In the genomic region with DNA sequence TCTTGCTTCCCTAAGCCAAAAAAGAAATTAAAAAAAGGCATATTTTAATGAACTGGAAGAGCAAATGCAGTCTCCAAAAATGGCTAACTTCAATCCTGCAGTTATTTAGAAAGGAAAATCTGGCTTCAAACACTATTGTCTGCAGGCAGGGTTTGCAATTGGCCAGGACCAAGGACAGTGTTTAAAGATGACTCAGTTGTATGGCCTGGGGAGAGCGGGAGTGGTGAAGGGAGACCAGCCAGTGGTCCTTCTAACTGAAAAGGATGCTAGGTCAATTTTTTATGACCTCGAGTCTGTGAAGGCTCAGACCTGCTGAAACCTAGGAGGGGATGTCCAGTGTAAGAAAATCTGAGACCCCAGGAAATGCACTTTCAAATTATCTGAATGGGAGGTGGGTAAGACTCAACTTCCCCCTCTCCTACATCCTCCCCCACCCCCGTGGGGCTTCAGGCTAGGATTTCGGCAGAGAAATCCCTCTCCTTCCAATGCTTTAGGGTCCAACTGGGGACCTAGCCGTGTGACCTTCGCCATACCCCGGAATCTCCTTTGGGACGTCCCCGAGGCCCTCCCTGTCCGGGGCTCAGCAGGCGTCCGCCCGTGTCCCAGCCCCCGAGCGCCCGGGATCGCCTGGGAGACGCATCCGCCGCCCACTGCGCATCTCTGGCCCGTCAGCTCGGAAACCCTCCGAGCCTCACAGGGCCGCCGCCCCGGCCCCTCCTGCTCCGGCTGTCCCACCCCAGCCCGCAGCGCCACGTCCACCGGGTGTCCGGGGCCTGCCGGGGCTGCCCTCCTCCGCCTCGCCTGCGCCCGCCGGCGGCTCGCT, we compare ENCODE assay signal across 1 cellular context.
A peak's percentile ranks its signal among the peaks of the same experiment; 100 is the strongest.
TF ChIP-seq lines count a peak whose summit lies in the region.

No MANE protein-coding gene starts in this region.

TF ChIP-seq in K562, 482 proteins besides CTCF, POLR2A, EP300 and RAD21 (continued from another document):
- no peak for TF ChIP-seq CTBP1 (IDR thresholded peaks at IDR 0.05; ENCODE audit: borderline replicate concordance)
- no peak for TF ChIP-seq CREB1 (IDR thresholded peaks at IDR 0.05)
- no peak for TF ChIP-seq CREB1 (CRISPR knock-in tag; IDR thresholded peaks at IDR 0.05)
- TF ChIP-seq OTX1 (CRISPR knock-in tag; IDR thresholded peaks at IDR 0.05), result no peak
- TF ChIP-seq, protein P1, sequence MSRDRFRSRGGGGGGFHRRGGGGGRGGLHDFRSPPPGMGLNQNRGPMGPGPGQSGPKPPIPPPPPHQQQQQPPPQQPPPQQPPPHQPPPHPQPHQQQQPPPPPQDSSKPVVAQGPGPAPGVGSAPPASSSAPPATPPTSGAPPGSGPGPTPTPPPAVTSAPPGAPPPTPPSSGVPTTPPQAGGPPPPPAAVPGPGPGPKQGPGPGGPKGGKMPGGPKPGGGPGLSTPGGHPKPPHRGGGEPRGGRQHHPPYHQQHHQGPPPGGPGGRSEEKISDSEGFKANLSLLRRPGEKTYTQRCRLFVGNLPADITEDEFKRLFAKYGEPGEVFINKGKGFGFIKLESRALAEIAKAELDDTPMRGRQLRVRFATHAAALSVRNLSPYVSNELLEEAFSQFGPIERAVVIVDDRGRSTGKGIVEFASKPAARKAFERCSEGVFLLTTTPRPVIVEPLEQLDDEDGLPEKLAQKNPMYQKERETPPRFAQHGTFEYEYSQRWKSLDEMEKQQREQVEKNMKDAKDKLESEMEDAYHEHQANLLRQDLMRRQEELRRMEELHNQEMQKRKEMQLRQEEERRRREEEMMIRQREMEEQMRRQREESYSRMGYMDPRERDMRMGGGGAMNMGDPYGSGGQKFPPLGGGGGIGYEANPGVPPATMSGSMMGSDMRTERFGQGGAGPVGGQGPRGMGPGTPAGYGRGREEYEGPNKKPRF (IDR thresholded peaks at IDR 0.05; ENCODE audit: low read depth, low read length), result no peak
- TF ChIP-seq ARID4B (CRISPR knock-in tag; IDR thresholded peaks at IDR 0.05), result no peak
- TF ChIP-seq HNRNPK (IDR thresholded peaks at IDR 0.05; ENCODE audit: low read depth, low read length, poor library complexity, severe bottlenecking), result no peak
- no peak for TF ChIP-seq MYC (IDR thresholded peaks at IDR 0.05; ENCODE audit: low read depth, low read length)
- no peak for TF ChIP-seq MYC (CRISPR knock-in tag; IDR thresholded peaks at IDR 0.05; ENCODE audit: borderline replicate concordance, low read depth)
- no peak for TF ChIP-seq YBX1 (IDR thresholded peaks at IDR 0.05)
- peak; percentile 92 for TF ChIP-seq EHMT2 (IDR thresholded peaks at IDR 0.05)
- TF ChIP-seq ZNF354B (CRISPR knock-in tag; IDR thresholded peaks at IDR 0.05), result no peak
- TF ChIP-seq, protein P2, sequence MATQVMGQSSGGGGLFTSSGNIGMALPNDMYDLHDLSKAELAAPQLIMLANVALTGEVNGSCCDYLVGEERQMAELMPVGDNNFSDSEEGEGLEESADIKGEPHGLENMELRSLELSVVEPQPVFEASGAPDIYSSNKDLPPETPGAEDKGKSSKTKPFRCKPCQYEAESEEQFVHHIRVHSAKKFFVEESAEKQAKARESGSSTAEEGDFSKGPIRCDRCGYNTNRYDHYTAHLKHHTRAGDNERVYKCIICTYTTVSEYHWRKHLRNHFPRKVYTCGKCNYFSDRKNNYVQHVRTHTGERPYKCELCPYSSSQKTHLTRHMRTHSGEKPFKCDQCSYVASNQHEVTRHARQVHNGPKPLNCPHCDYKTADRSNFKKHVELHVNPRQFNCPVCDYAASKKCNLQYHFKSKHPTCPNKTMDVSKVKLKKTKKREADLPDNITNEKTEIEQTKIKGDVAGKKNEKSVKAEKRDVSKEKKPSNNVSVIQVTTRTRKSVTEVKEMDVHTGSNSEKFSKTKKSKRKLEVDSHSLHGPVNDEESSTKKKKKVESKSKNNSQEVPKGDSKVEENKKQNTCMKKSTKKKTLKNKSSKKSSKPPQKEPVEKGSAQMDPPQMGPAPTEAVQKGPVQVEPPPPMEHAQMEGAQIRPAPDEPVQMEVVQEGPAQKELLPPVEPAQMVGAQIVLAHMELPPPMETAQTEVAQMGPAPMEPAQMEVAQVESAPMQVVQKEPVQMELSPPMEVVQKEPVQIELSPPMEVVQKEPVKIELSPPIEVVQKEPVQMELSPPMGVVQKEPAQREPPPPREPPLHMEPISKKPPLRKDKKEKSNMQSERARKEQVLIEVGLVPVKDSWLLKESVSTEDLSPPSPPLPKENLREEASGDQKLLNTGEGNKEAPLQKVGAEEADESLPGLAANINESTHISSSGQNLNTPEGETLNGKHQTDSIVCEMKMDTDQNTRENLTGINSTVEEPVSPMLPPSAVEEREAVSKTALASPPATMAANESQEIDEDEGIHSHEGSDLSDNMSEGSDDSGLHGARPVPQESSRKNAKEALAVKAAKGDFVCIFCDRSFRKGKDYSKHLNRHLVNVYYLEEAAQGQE (CRISPR knock-in tag; IDR thresholded peaks at IDR 0.05; ENCODE audit: low read depth), result peak; percentile 69
- peak; percentile 91 for TF ChIP-seq MIER1 (IDR thresholded peaks at IDR 0.05; ENCODE audit: low read depth)
- TF ChIP-seq, protein P3, sequence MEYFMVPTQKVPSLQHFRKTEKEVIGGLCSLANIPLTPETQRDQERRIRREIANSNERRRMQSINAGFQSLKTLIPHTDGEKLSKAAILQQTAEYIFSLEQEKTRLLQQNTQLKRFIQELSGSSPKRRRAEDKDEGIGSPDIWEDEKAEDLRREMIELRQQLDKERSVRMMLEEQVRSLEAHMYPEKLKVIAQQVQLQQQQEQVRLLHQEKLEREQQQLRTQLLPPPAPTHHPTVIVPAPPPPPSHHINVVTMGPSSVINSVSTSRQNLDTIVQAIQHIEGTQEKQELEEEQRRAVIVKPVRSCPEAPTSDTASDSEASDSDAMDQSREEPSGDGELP (CRISPR knock-in tag; IDR thresholded peaks at IDR 0.05; ENCODE audit: borderline replicate concordance), result no peak
- no peak for TF ChIP-seq HIVEP1 (CRISPR knock-in tag; IDR thresholded peaks at IDR 0.05)
- no peak for TF ChIP-seq ADNP (tag; IDR thresholded peaks at IDR 0.05)
- TF ChIP-seq ZNF239 (CRISPR knock-in tag; IDR thresholded peaks at IDR 0.05), result no peak
- TF ChIP-seq DPF2 (IDR thresholded peaks at IDR 0.05), result no peak
- TF ChIP-seq EP400 (IDR thresholded peaks at IDR 0.05), result no peak
- TF ChIP-seq CEBPZ (IDR thresholded peaks at IDR 0.05; ENCODE audit: borderline replicate concordance, low read depth, low read length), result no peak
- no peak for TF ChIP-seq ZNF785 (CRISPR knock-in tag; IDR thresholded peaks at IDR 0.05)
- TF ChIP-seq ZNF124 (CRISPR knock-in tag; IDR thresholded peaks at IDR 0.05), result no peak
- TF ChIP-seq JUND (IDR thresholded peaks at IDR 0.05; ENCODE audit: borderline replicate concordance, low read depth, low read length), result 0 out of 2 replicates have a peak, but pooled peaks have one; percentile 14
- TF ChIP-seq JUND (tag; IDR thresholded peaks at IDR 0.05; ENCODE audit: borderline replicate concordance, low read depth, low read length), result peak; percentile 61; the same call in 1 of the 3 replicates
- TF ChIP-seq NFE2L1 (tag; IDR thresholded peaks at IDR 0.05; ENCODE audit: borderline replicate concordance, low read depth), result no peak
- TF ChIP-seq ARID1B (IDR thresholded peaks at IDR 0.05), result no peak
- TF ChIP-seq ZNF830 (CRISPR knock-in tag; IDR thresholded peaks at IDR 0.05), result no peak
- no peak for TF ChIP-seq ZNF551 (CRISPR knock-in tag; IDR thresholded peaks at IDR 0.05)
- TF ChIP-seq, protein P4, sequence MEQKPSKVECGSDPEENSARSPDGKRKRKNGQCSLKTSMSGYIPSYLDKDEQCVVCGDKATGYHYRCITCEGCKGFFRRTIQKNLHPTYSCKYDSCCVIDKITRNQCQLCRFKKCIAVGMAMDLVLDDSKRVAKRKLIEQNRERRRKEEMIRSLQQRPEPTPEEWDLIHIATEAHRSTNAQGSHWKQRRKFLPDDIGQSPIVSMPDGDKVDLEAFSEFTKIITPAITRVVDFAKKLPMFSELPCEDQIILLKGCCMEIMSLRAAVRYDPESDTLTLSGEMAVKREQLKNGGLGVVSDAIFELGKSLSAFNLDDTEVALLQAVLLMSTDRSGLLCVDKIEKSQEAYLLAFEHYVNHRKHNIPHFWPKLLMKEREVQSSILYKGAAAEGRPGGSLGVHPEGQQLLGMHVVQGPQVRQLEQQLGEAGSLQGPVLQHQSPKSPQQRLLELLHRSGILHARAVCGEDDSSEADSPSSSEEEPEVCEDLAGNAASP (IDR thresholded peaks at IDR 0.05), result no peak
- TF ChIP-seq NFE2 (IDR thresholded peaks at IDR 0.05; ENCODE audit: low read depth), result peak; percentile 75
TF ChIP-seq in K562: peak in this region for 8.
